In genomic region chr4:36244257-36245084, GRCh38 we compare ENCODE assay signal across 8 cellular contexts. TPM values are rescaled to one million over a fixed set of nuclear protein-coding genes. Genes with fewer than 3 reads are reported as not detected.
A peak's percentile ranks its signal among the peaks of the same experiment; 100 is the strongest.
DNase-seq lines count a peak whose midpoint lies in the region; ATAC-seq, FAIRE-seq and TF ChIP-seq lines count a peak whose summit lies in the region.

Gene ARAP2 (minus strand): TSS chr4:36244514. CDS start chr4:36229486, 15,028 bp downstream.

- no peaks in the 10 kb centered on the region for H3K79me2 ChIP-seq in neural progenitor cell (ENCODE audit: low read depth)

- peak within 1 kb of the TSS; percentile 100 for H2AFZ ChIP-seq in neural progenitor cell (replicated peaks)

- POLR2A ChIA-PET in A549 (lab: Yijun Ruan, JAX): no interaction called here

- no peak for TF ChIP-seq RAD21 in A549 (conservative IDR thresholded peaks at IDR 0.05 in 1 of 2, IDR thresholded peaks at IDR 0.05 in 1 of 2)

- no peaks in the 10 kb centered on the region for H4K20me1 ChIP-seq in neural progenitor cell (ENCODE audit: low read depth)

- TF ChIP-seq EP300 in A549 (IDR thresholded peaks at IDR 0.05): no peak

- H3K4me3 ChIP-seq in A549 (peak within 1 kb of the TSS; percentile 42), fibroblast of mammary gland (ENCODE audit: control insufficient read depth, low read depth, low read length) (peak within 1 kb of the TSS; percentile 45), neural progenitor cell (peak within 1 kb of the TSS; percentile 79), stomach smooth muscle (ENCODE audit: low read length in 2 of 2) (peak within 1 kb of the TSS; percentile 65 to 67)

- no peaks in the 10 kb centered on the region for H3K4me1 ChIP-seq in A549
- no peaks in the 10 kb centered on the region for H3K4me1 ChIP-seq in neural progenitor cell
- no peaks in the 10 kb centered on the region for H3K4me1 ChIP-seq in stomach smooth muscle (ENCODE audit: control insufficient read depth, insufficient read depth, low read length)

- FAIRE-seq in A549 (lab: Jason Lieb, UNC): no peak

- TF ChIP-seq POLR2A in A549 (IDR thresholded peaks at IDR 0.05; ENCODE audit: low read length): no peak

- peak within 1 kb of the TSS; percentile 42 to 77; a peak in 4 of 6 replicates for H3K27ac ChIP-seq in A549
- no peak within 1 kb of the TSS for H3K27ac ChIP-seq in neural progenitor cell
- no peak within 1 kb of the TSS for H3K27ac ChIP-seq in stomach smooth muscle (ENCODE audit: low read length)

- DNase-seq in A549 (ENCODE audit: low read depth in 1 of 2, low spot score in 1 of 2) (peak; percentile 15), NOMO-1 treated with DMSO at 0.1 percent for 48 hours (lab: John Stamatoyannopoulos, UW; ENCODE audit: unreplicated experiment) (peak; percentile 5), fibroblast of mammary gland (ENCODE audit: low read depth) (peak; percentile 11), neural progenitor cell (ENCODE audit: low spot score) (peak; percentile 80)
- peak; percentile 77 for DNase-seq in activated T-cell treated with anti-CD3 and anti-CD28 coated beads, Interleukin-2, amount 50 U/mL, for 4 hours

- ATAC-seq in A549 (peak; percentile 83 to 88), GM18858 (IDR thresholded peaks at IDR 0.05; ENCODE audit: unreplicated experiment) (peak; percentile 50), HG03095 (IDR thresholded peaks at IDR 0.05; ENCODE audit: unreplicated experiment) (peak; percentile 59)
- ATAC-seq in activated T-cell treated with anti-CD3 and anti-CD28 coated beads, Interleukin-2, amount 50 U/mL, for 4 hours: peak; percentile 73 to 77

- H3K36me3 ChIP-seq in neural progenitor cell (no peaks in the 10 kb centered on the region), stomach smooth muscle (ENCODE audit: control insufficient read depth in 2 of 2, insufficient read depth in 2 of 2, low read length in 2 of 2) (no peaks in the 10 kb centered on the region)

- H3F3A ChIP-seq in neural progenitor cell (ENCODE audit: low read depth): peaks cover 7% of the 10 kb centered on the region

- TF ChIP-seq CTCF in A549 (IDR thresholded peaks at IDR 0.05) (no peak; the same call in 2 of the 3 replicates), fibroblast of mammary gland (conservative IDR thresholded peaks at IDR 0.05; ENCODE audit: control insufficient read depth, insufficient read depth, low read depth, low read length) (no peak), neural progenitor cell (IDR thresholded peaks at IDR 0.05) (peak; percentile 34)

- H3K27me3 ChIP-seq in neural progenitor cell (peaks cover 44% of the 10 kb centered on the region), stomach smooth muscle (ENCODE audit: control insufficient read depth in 1 of 2, insufficient read depth in 2 of 2, low read length in 2 of 2) (peaks cover 2 to 6% of the 10 kb centered on the region in 2 donors)

- peaks cover 3% of the 10 kb centered on the region for H3K36me3 Mint-ChIP-seq in activated T-cell treated with anti-CD3 and anti-CD28 coated beads, Interleukin-2, amount 50 U/mL, for 4 hours (ENCODE audit: insufficient read depth)
- H3K36me3 Mint-ChIP-seq in neural progenitor cell: no peaks in the 10 kb centered on the region

- peak within 1 kb of the TSS; percentile 94 for H3K4me3 Mint-ChIP-seq in activated T-cell treated with anti-CD3 and anti-CD28 coated beads, Interleukin-2, amount 50 U/mL, for 4 hours
- H3K4me3 Mint-ChIP-seq in neural progenitor cell: peak within 1 kb of the TSS; percentile 92

- 2% methylated on average over 16 of the region's 81 CpGs for WGBS in A549 (ENCODE audit: missing lambda C conversion rate)

- H3K27ac Mint-ChIP-seq in neural progenitor cell: no peak within 1 kb of the TSS

- no peak within 1 kb of the TSS for H3K9ac ChIP-seq in neural progenitor cell
- H3K9ac ChIP-seq in stomach smooth muscle (ENCODE audit: low read length in 2 of 2): peak within 1 kb of the TSS; percentile 41 to 43

- H3K4me2 ChIP-seq in A549: peak within 1 kb of the TSS; percentile 88
- peak within 1 kb of the TSS; percentile 82 for H3K4me2 ChIP-seq in neural progenitor cell

- no peaks in the 10 kb centered on the region for H3K27me3 Mint-ChIP-seq in activated T-cell treated with anti-CD3 and anti-CD28 coated beads, Interleukin-2, amount 50 U/mL, for 4 hours (ENCODE audit: low read depth)
- peaks cover 15% of the 10 kb centered on the region for H3K27me3 Mint-ChIP-seq in neural progenitor cell (ENCODE audit: insufficient read depth, low read depth)

- no peaks in the 10 kb centered on the region for H3K9me3 Mint-ChIP-seq in activated T-cell treated with anti-CD3 and anti-CD28 coated beads, Interleukin-2, amount 50 U/mL, for 4 hours
- H3K9me3 Mint-ChIP-seq in neural progenitor cell: no peaks in the 10 kb centered on the region

- no peaks in the 10 kb centered on the region for H3K9me3 ChIP-seq in A549
- no peaks in the 10 kb centered on the region for H3K9me3 ChIP-seq in neural progenitor cell (ENCODE audit: low read depth)
- H3K9me3 ChIP-seq in stomach smooth muscle (ENCODE audit: control insufficient read depth in 2 of 2, low read length in 2 of 2): no peaks in the 10 kb centered on the region

- CTCF ChIA-PET in A549 (lab: Yijun Ruan, JAX): no interaction called here

- peaks cover 44% of the 10 kb centered on the region for H3K4me1 Mint-ChIP-seq in activated T-cell treated with anti-CD3 and anti-CD28 coated beads, Interleukin-2, amount 50 U/mL, for 4 hours (ENCODE audit: low read depth)
- H3K4me1 Mint-ChIP-seq in neural progenitor cell: peaks cover 6% of the 10 kb centered on the region

TF ChIP-seq in A549, 52 proteins besides CTCF, POLR2A, EP300 and RAD21:
- TF ChIP-seq RARB (CRISPR knock-in tag; IDR thresholded peaks at IDR 0.05) (no peak), MAFK (IDR thresholded peaks at IDR 0.05; ENCODE audit: partially characterized antibody) (peak; percentile 54), SMC3 (IDR thresholded peaks at IDR 0.05) (no peak)

RNA-seq across cellular contexts. Expression of gene ARAP2, which starts in this region (rescaled TPM):
- polyA plus RNA-seq in A549 (2011; rRNA removed): 0.57 and 0.75 TPM in 2 replicates
- polyA plus RNA-seq in A549 (2012; cell fraction: cytosol; rRNA removed): 0.06 and 0.07 TPM in 2 replicates
- 0.04 and 0.05 TPM in 2 replicates for polyA plus RNA-seq in A549 (2012; cell fraction: nucleus; rRNA removed)
- 0.22 to 0.34 TPM (median 0.31 TPM) in 3 replicates for polyA plus RNA-seq in A549 (2017; fragmentation: RNase III; extraction: RNeasy Plus Mini Kit Qiagen cat#74134 plus additional on column Dnase treatment)
- polyA minus RNA-seq in A549 (2011; rRNA and poly(A)+ RNA removed): 0.83 and 0.92 TPM in 2 replicates
- total RNA-seq in activated T-cell treated with anti-CD3 and anti-CD28 coated beads, Interleukin-2, amount 50 U/mL, for 4 hours: 10 to 100 TPM; 20.7 to 33.2 (median 26.8) TPM
- 0.87 and 1.6 TPM in 2 replicates for total RNA-seq in neural progenitor cell (ENCODE audit: low replicate concordance)

Comparison
In these comparisons a context has a peak if more than half of its experiments do, and no peak if none do; other contexts are left out.
1. Peak in DNase-seq, ATAC-seq, H3K4me3 ChIP-seq, H3K27ac ChIP-seq and H3K4me2 ChIP-seq in A549; RNA of the gene not detected or under 1 TPM.
2. DNase-seq: peak in every context shown above with its lines; median percentile 80 in neural progenitor cell; 77 in activated T-cell treated with anti-CD3 and anti-CD28 coated beads, Interleukin-2, amount 50 U/mL, for 4 hours; 15 in A549; 11 in fibroblast of mammary gland; 5 in NOMO-1 treated with DMSO at 0.1 percent for 48 hours.